ENCODE assay signal across 1 cellular context in the genomic region with DNA sequence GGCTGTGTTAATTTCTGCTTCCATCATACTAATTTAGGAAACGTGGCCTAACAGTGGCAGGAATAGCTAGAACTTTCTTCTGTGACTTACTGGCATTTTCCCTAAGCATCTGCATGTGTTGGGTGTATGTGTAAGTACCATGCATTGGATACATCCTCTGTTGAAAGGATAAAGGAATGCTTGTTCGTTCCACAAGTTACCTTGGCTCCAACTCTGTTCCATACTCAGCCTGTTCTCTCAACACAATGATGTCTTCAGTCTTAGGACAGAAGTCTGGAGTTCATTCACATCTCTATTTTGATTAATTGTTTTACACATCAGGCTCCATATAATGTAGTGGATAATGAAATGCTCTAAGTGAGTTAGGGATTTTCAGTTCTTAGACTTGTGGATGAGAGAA.
TF ChIP-seq lines count a peak whose summit lies in the region.

No MANE protein-coding gene starts in this region.

TF ChIP-seq in IMR-90, 13 proteins besides CTCF, POLR2A, EP300 and RAD21 (continued from another document):
- TF ChIP-seq MAZ (IDR thresholded peaks at IDR 0.05; ENCODE audit: borderline replicate concordance, low read depth, low read length), result no peak
- no peak for TF ChIP-seq RFX5 (IDR thresholded peaks at IDR 0.05; ENCODE audit: low read depth, low read length)
- no peak for TF ChIP-seq FOS (IDR thresholded peaks at IDR 0.05; ENCODE audit: low read depth, low read length)
